Comparison of ENCODE assay signal across 24 cellular contexts in genomic region chr6:167502471-167502870, GRCh38.
"Had no signal": no experiment of that assay in that cellular context is flagged by ENCODE, and none has a peak within 500 bp of the region (broad histone marks: within the 10 kb centered on the region; RNA-seq: fewer than 3 reads in every experiment).

No MANE protein-coding gene starts in this region.

- H3K27me3 Mint-ChIP-seq: dendritic cell treated with granulocyte-macrophage colony-stimulating factor and Interleukin-4, amounts not matched to agents 40 ng/mL and 50 ng/mL, for 4 days had no signal

- H3K4me1 ChIP-seq: colonic mucosa, gastrocnemius medialis, left lung, lower lobe of right lung had no signal

- DNase-seq: cortex of kidney; effector CD8-positive, alpha-beta T cell; effector memory CD8-positive, alpha-beta T cell; erythroblast; esophagus squamous epithelium; foreskin fibroblast; foreskin melanocyte; gastrocnemius medialis; glutamatergic neuron; heart right ventricle; hippocampal formation; left cardiac atrium; left lung; left ventricle myocardium superior; lower lobe of right lung had no signal

- H3K27me3 ChIP-seq: colonic mucosa, esophagus squamous epithelium, gastrocnemius medialis, heart right ventricle, left lung had no signal

- H3K9me3 ChIP-seq: colonic mucosa, esophagus squamous epithelium, gastrocnemius medialis, heart right ventricle, left lung, lower lobe of right lung, mucosa of descending colon had no signal

- H3K27ac Mint-ChIP-seq: dendritic cell treated with granulocyte-macrophage colony-stimulating factor and Interleukin-4, amounts not matched to agents 40 ng/mL and 50 ng/mL, for 4 days; effector memory CD8-positive, alpha-beta T cell; endodermal cell; mesothelial cell of epicardium had no signal

- ATAC-seq: effector memory CD8-positive, alpha-beta T cell; gastrocnemius medialis; heart right ventricle; left ventricle myocardium superior had no signal

- H3K36me3 ChIP-seq: colonic mucosa, esophagus squamous epithelium, gastrocnemius medialis, heart right ventricle, left lung, lower lobe of right lung had no signal

- H3K36me3 Mint-ChIP-seq: mesothelial cell of epicardium had no signal

- H3K27ac ChIP-seq: colonic mucosa, epithelial cell of prostate, esophagus squamous epithelium, gastrocnemius medialis, heart right ventricle, left lung, lower lobe of right lung had no signal

- H3K4me3 Mint-ChIP-seq: dendritic cell treated with granulocyte-macrophage colony-stimulating factor and Interleukin-4, amounts not matched to agents 40 ng/mL and 50 ng/mL, for 4 days; effector memory CD8-positive, alpha-beta T cell; endodermal cell; mesothelial cell of epicardium had no signal

- FAIRE-seq: endometrium, islet of Langerhans, keratinocyte had no signal

- H3K9me3 Mint-ChIP-seq: effector memory CD8-positive, alpha-beta T cell; endodermal cell; mesothelial cell of epicardium had no signal

- H3K4me3 ChIP-seq: colonic mucosa, esophagus squamous epithelium, gastrocnemius medialis, heart right ventricle, left lung, lower lobe of right lung, mucosa of descending colon had no signal
